Comparison of ENCODE assay signal across 8 cellular contexts in the genomic region with DNA sequence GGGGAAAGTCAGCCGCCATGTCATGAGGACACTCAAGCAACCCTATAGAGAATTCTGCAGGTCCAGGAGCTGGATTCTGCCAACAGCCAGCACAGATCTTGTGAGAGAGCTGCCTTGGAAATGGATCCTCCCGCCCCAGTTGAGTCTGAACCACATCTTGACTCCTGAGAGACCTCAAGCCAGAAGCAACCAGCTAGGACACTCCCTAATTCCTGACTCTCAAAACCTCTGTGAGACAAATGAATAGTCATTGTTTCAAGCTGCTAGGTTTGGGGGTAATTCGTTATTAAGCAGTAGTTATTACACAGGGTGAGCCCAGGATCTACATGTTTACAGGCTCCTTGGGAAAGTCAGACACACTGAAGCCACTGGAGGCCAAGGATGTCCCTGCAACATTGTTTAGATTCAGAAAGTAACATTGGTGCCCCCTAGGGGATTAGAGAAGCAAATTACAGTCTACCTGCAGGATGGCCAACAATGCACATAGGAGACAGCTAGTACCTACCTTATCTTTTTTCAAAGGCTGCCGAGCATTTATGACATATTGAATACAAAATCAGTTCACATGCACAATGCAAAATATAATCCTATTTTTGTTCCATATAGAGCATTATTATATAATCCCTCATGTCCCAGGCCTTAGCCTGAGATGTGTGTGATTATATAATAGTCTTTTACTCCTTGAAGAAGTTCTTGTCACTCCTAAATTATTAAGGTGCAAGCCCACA.
DNase-seq lines count a peak whose midpoint lies in the region; ATAC-seq and TF ChIP-seq lines count a peak whose summit lies in the region.

No MANE protein-coding gene starts in this region.

- TF ChIP-seq CTCF in LNCAP (IDR thresholded peaks at IDR 0.05), result peak; percentile 68

- ATAC-seq in HG03095 (IDR thresholded peaks at IDR 0.05; ENCODE audit: unreplicated experiment), result no peak

- peak; percentile 53 for DNase-seq in 8988T
- DNase-seq in GM04503 (ENCODE audit: low read depth), result peak; percentile 9
- peak; percentile 77 for DNase-seq in RKO (ENCODE audit: low spot score)
- peak; percentile 37 for DNase-seq in epidermal melanocyte (ENCODE audit: insufficient read length, low spot score)
- peak; percentile 71 for DNase-seq in middle frontal gyrus (ENCODE audit: extremely low spot score, low spot score)
- DNase-seq in activated gamma-delta T cell (lab: John Stamatoyannopoulos, UW), result no peak
